Comparison of ENCODE assay signal across 8 cellular contexts in genomic region chr3:120094776-120095225, GRCh38. TPM values are rescaled to one million over a fixed set of nuclear protein-coding genes. Genes with fewer than 3 reads are reported as not detected.
A peak's percentile ranks its signal among the peaks of the same experiment; 100 is the strongest.
DNase-seq lines count a peak whose midpoint lies in the region; ATAC-seq and TF ChIP-seq lines count a peak whose summit lies in the region.

No MANE protein-coding gene starts in this region.

- intact Hi-C loops in left colon (cut with DNase I, micrococcal nuclease): loop anchor here in 1 of 2 donors (5.0 kb wide), 1 partner anchor 202 kb away; no protein-coding TSS in a partner anchor

- H3K4me3 ChIP-seq in AG09309 (ENCODE audit: control insufficient read depth, low read depth, low read length): peak overlapping the region; percentile 69

- DNase-seq in AG09309 (ENCODE audit: low read depth) (peak; percentile 99), NCI-H1694 treated with DMSO at 0.1 percent for 48 hours (lab: John Stamatoyannopoulos, UW) (peak; percentile 100), T-helper 1 cell (peak; percentile 94 to 99 (median 98)), cortex of kidney (lab: John Stamatoyannopoulos, UW) (peak; percentile 99), left colon (peak; percentile 94 to 99)
- DNase-seq in stimulated activated CD4-positive, alpha-beta T cell treated with anti-CD3 and anti-CD28 coated beads, TNF-alpha, amount 100 ng/mL, for 1 hour (ENCODE audit: low read depth in 3 of 3, low spot score in 1 of 3): peak in 2 of 3 donors; percentile 76 to 96

- ATAC-seq in GM18508 (IDR thresholded peaks at IDR 0.05; ENCODE audit: insufficient read depth, unreplicated experiment) (peak; percentile 66), HG02973 (IDR thresholded peaks at IDR 0.05; ENCODE audit: unreplicated experiment) (peak; percentile 62), left colon (peak; percentile 72)

- TF ChIP-seq CTCF in AG09309 (IDR thresholded peaks at IDR 0.05; ENCODE audit: control insufficient read depth, insufficient read depth, low read depth, low read length, missing control alignments): no peak

RNA-seq across cellular contexts. Expression of gene GSK3B, which starts 0.6 kb away (rescaled TPM):
- total RNA-seq in left colon: 10 to 100 TPM; 39.3 to 47.5 TPM

Comparison
In these comparisons a context has a peak if more than half of its experiments do, and no peak if none do; other contexts are left out.
1. Peak in every context shown above with its lines: DNase-seq, ATAC-seq and H3K4me3 ChIP-seq.